8 cellular contexts compared by ENCODE assay signal in genomic region chr17:67995568-67996191, GRCh38. TPM values are rescaled to one million over a fixed set of nuclear protein-coding genes. Genes with fewer than 3 reads are reported as not detected.
A peak's percentile ranks its signal among the peaks of the same experiment; 100 is the strongest.
DNase-seq lines count a peak whose midpoint lies in the region; ATAC-seq and TF ChIP-seq lines count a peak whose summit lies in the region.

No MANE protein-coding gene starts in this region.

- H3K79me2 ChIP-seq in ACC112 (ENCODE audit: control insufficient read depth, insufficient read depth, low read length, unreplicated experiment): no peaks in the 10 kb centered on the region

- H2AFZ ChIP-seq in ACC112 (ENCODE audit: low read length, unreplicated experiment): peak overlapping the region; percentile 79

- peak; percentile 51 for DNase-seq in GM13977 (ENCODE audit: low spot score)
- peak; percentile 65 for DNase-seq in activated CD8-positive, alpha-beta memory T cell treated with anti-CD3 and anti-CD28 coated beads for 24 hours
- DNase-seq in fibroblast of villous mesenchyme (ENCODE audit: low read depth): peak; percentile 20
- DNase-seq in iPS-NIHi7 (ENCODE audit: extremely low spot score): no peak

- no peak for ATAC-seq in activated CD4-positive, CD25-positive, alpha-beta regulatory T cell treated with anti-CD3 and anti-CD28 coated beads, Interleukin-2, amount 50 U/mL, for 24 hours
- ATAC-seq in GM19395 (IDR thresholded peaks at IDR 0.05; ENCODE audit: unreplicated experiment): no peak

- no peak for TF ChIP-seq CTCF in GM13977 (IDR thresholded peaks at IDR 0.05; ENCODE audit: extremely low read depth, insufficient read depth, missing control alignments)
- no peak for TF ChIP-seq CTCF in fibroblast of villous mesenchyme (IDR thresholded peaks at IDR 0.05; ENCODE audit: insufficient read depth, low read depth, low read length)
- TF ChIP-seq CTCF in neutrophil (IDR thresholded peaks at IDR 0.05): no peak

- in situ Hi-C loops in GM13977 (cut with MboI; ENCODE audit: low pct_unique_long_range_greater_than_20kb, low sequenced_read_pairs, unreplicated experiment): no loop called here

- H3K4me1 ChIP-seq in ACC112 (ENCODE audit: control insufficient read depth, insufficient read depth, low read length, unreplicated experiment) (peaks cover 9% of the 10 kb centered on the region), neutrophil (ENCODE audit: control insufficient read depth in 1 of 2, insufficient read depth in 1 of 2, low read depth in 1 of 2, low read length in 1 of 2) (peaks cover 30 to 32% of the 10 kb centered on the region in 2 experiments)

- H3K27ac ChIP-seq in ACC112 (ENCODE audit: low read depth, low read length) (peak overlapping the region; percentile 58), neutrophil (no peak overlapping the region)

- no peaks in the 10 kb centered on the region for H3K36me3 ChIP-seq in ACC112 (ENCODE audit: insufficient read depth, low read length)
- no peaks in the 10 kb centered on the region for H3K36me3 ChIP-seq in neutrophil

- H3K27me3 ChIP-seq in ACC112 (ENCODE audit: insufficient read depth, low read length) (no peaks in the 10 kb centered on the region), neutrophil (peaks cover 57% of the 10 kb centered on the region)

- H3K4me3 ChIP-seq in ACC112 (ENCODE audit: low read depth, low read length) (peak overlapping the region; percentile 84), fibroblast of villous mesenchyme (ENCODE audit: low read depth, low read length) (peak overlapping the region; percentile 67), neutrophil (ENCODE audit: low read depth in 1 of 2, low read length in 1 of 2) (peak overlapping the region; percentile 22 to 57)

- H3K9me3 ChIP-seq in neutrophil: no peaks in the 10 kb centered on the region

RNA-seq across cellular contexts. Expression of gene C17orf58, which starts 0.6 kb away (rescaled TPM):
- 10.6 and 12.5 TPM in 2 replicates for total RNA-seq in fibroblast of villous mesenchyme

RNA-seq across cellular contexts. Expression of gene KPNA2, which starts 39.9 kb away (rescaled TPM):
- total RNA-seq in fibroblast of villous mesenchyme: 115 and 229 TPM in 2 replicates
